22 cellular contexts compared by ENCODE assay signal in the genomic region with DNA sequence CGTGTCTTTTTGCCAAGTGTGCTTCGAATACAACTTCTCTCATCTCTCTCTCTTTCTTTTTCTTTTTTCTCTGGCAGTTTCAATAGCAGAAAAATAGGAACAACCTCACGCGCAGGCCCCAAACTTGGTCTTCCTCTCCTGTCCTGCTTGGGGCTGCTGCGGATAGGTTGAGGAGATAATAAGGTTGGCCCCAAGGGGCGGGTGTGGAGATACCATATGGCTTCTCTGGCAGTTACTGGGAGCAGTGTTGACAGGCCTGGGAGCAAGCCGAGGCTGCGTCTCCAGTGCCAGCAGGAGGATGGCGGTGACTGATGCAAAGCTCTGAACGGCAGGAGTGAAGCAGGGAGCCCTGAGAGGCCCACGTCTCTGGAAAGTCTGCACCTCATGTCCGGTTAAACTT.
DNase-seq lines count a peak whose midpoint lies in the region; ATAC-seq, FAIRE-seq and TF ChIP-seq lines count a peak whose summit lies in the region.
"Had no signal": no experiment of that assay in that cellular context is flagged by ENCODE, and none has a peak within 500 bp of the region (broad histone marks: within the 10 kb centered on the region; RNA-seq: fewer than 3 reads in every experiment).

No MANE protein-coding gene starts in this region.

- no peaks in the 10 kb centered on the region for H3K9me3 ChIP-seq in K562 (replicated peaks; ENCODE audit: control insufficient read depth, insufficient read depth, low read depth, low read length)
- H3K9me3 ChIP-seq: upper lobe of right lung had no signal

- WGBS in K562 (ENCODE audit: insufficient coverage, low coverage, missing lambda C conversion rate) = 28% methylated on average over 11 of the region's 12 CpGs

- peak; percentile 64 for FAIRE-seq in K562 (lab: Jason Lieb, UNC)
- FAIRE-seq: A204.1 had no signal

- POLR2A ChIA-PET in K562 (lab: Yijun Ruan, JAX) = no interaction called here

- TF ChIP-seq CTCF in AG10803 (conservative IDR thresholded peaks at IDR 0.05; ENCODE audit: low read length) = no peak
- no peak for TF ChIP-seq CTCF in K562 (IDR thresholded peaks at IDR 0.05 in 2 of 3, conservative IDR thresholded peaks at IDR 0.05 in 1 of 3; ENCODE audit: insufficient read depth in 2 of 3, low read depth in 1 of 3, low read length in 3 of 3)

- no peak for TF ChIP-seq RAD21 in K562 (CRISPR knock-in tag; conservative IDR thresholded peaks at IDR 0.05 in 1 of 2, IDR thresholded peaks at IDR 0.05 in 1 of 2)

- no peak for TF ChIP-seq POLR2A in K562 (conservative IDR thresholded peaks at IDR 0.05)

- no TSS peak for BruUV-seq in K562 (replicated peaks; lab: Mats Ljungman, UMichigan)

- no peaks in the 10 kb centered on the region for H3K36me3 ChIP-seq in K562 (ENCODE audit: control insufficient read depth, insufficient read depth, low read length)
- H3K36me3 ChIP-seq: BLaER1, upper lobe of right lung had no signal

- no peaks in the 10 kb centered on the region for H4K20me1 ChIP-seq in K562 (replicated peaks; ENCODE audit: control insufficient read depth, insufficient read depth, low read length)
- H4K20me1 ChIP-seq: BLaER1 had no signal

- no peak overlapping the region for H3K27ac ChIP-seq in K562 (ENCODE audit: extremely low read depth, low read depth, low read length)
- H3K27ac ChIP-seq: BLaER1, upper lobe of right lung had no signal

- DNase-seq in AG10803 (ENCODE audit: low read depth) = peak; percentile 22
- DNase-seq in NCI-H2171 (lab: John Stamatoyannopoulos, UW) = peak; percentile 100
- peak in 3 of 4 experiments; percentile 20 to 59 (median 52) for DNase-seq in K562 (ENCODE audit: extremely low read depth in 1 of 4, low spot score in 3 of 4)
- DNase-seq in left cardiac atrium = peak; percentile 42
- DNase-seq in effector CD4-positive, alpha-beta T cell = no peak
- DNase-seq in activated effector memory CD4-positive, alpha-beta T cell treated with anti-CD3 and anti-CD28 coated beads, Interleukin-2, amount 50 U/mL, for 16 hours = no peak
- no peak for DNase-seq in COLO668 (lab: John Stamatoyannopoulos, UW; ENCODE audit: unreplicated experiment)
- no peak for DNase-seq in central memory CD4-positive, alpha-beta T cell
- DNase-seq: activated CD4-positive, CD25-positive, alpha-beta regulatory T cell treated with anti-CD3 and anti-CD28 coated beads, Interleukin-2, amount 50 U/mL, for 72 hours; activated naive CD4-positive, alpha-beta T cell treated with Interleukin-2 at 50 U/mL for 16 hours; activated T-cell treated with anti-CD3 and anti-CD28 coated beads, Interleukin-2, amount 50 U/mL, for 24 hours; Calu3; effector CD8-positive, alpha-beta T cell; GOT3; MV-4-11; NCI-H2029; nephron progenitor cell; stimulated activated CD4-positive, alpha-beta T cell treated with anti-CD3 and anti-CD28 coated beads, Interleukin-1b, Interleukin-23, amount 100 ng/mL, for 48 hours; T-helper 9 cell; upper lobe of right lung had no signal

- peak overlapping the region; percentile 88 for H2AFZ ChIP-seq in K562 (ENCODE audit: low read depth, low read length)

- no peaks in the 10 kb centered on the region for H3K27me3 ChIP-seq in K562 (ENCODE audit: control insufficient read depth in 2 of 2, insufficient read depth in 2 of 2, low read length in 2 of 2)
- H3K27me3 ChIP-seq: BLaER1, upper lobe of right lung had no signal

- no peaks in the 10 kb centered on the region for H3K79me2 ChIP-seq in K562 (ENCODE audit: control insufficient read depth, insufficient read depth, low read length)

- H3K4me3 ChIP-seq in AG10803 (ENCODE audit: low read length) (no peak overlapping the region), K562 (no peak overlapping the region)
- H3K4me3 ChIP-seq: BLaER1, upper lobe of right lung had no signal

- ATAC-seq in K562 (peak; percentile 94), left cardiac atrium (peak; percentile 86 to 93)
- ATAC-seq: upper lobe of right lung had no signal

- intact Hi-C loops in K562 (cut with micrococcal nuclease) (no loop called here), left cardiac atrium (cut with DNase I) (no loop called here)

- no peak for TF ChIP-seq EP300 in K562 (IDR thresholded peaks at IDR 0.05; ENCODE audit: low read length)

- in situ Hi-C loops in K562 (cut with MboI) = no loop called here

- H3K9ac ChIP-seq in K562 (ENCODE audit: insufficient read depth in 1 of 2, low read depth in 2 of 2, low read length in 2 of 2) = peak overlapping the region in 1 of 2 experiments; percentile 68; a peak in 3 of 4 replicates
- H3K9ac ChIP-seq: BLaER1 had no signal

- H3K4me2 ChIP-seq in K562 (ENCODE audit: insufficient read depth, low read length) = peak overlapping the region; percentile 31; the same call in 1 of the 2 replicates
- H3K4me2 ChIP-seq: BLaER1 had no signal

- no peaks in the 10 kb centered on the region for H3K9me1 ChIP-seq in K562 (ENCODE audit: control insufficient read depth, insufficient read depth, low read length)

- CTCF ChIA-PET in K562 (lab: Yijun Ruan, JAX; ENCODE audit: low intra/inter-chr PET ratio) = no interaction called here

- peaks cover 7 to 30% of the 10 kb centered on the region in 2 experiments; a peak in 4 of 5 replicates for H3K4me1 ChIP-seq in K562 (replicated peaks in 1 of 2; ENCODE audit: control insufficient read depth in 2 of 2, insufficient read depth in 2 of 2, low read length in 2 of 2)
- H3K4me1 ChIP-seq: BLaER1, upper lobe of right lung had no signal

TF ChIP-seq in K562, 482 proteins besides CTCF, POLR2A, EP300 and RAD21 (continues in another document):
- TF ChIP-seq, protein P1, sequence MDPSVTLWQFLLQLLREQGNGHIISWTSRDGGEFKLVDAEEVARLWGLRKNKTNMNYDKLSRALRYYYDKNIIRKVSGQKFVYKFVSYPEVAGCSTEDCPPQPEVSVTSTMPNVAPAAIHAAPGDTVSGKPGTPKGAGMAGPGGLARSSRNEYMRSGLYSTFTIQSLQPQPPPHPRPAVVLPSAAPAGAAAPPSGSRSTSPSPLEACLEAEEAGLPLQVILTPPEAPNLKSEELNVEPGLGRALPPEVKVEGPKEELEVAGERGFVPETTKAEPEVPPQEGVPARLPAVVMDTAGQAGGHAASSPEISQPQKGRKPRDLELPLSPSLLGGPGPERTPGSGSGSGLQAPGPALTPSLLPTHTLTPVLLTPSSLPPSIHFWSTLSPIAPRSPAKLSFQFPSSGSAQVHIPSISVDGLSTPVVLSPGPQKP (CRISPR knock-in tag; IDR thresholded peaks at IDR 0.05) = no peak
- TF ChIP-seq GABPA (tag; conservative IDR thresholded peaks at IDR 0.05; ENCODE audit: low read depth) = no peak
- TF ChIP-seq U2AF2 (optimal IDR thresholded peaks at IDR 0.05; ENCODE audit: low read depth, low read length) = no peak
- no peak for TF ChIP-seq ZBED1 (IDR thresholded peaks at IDR 0.05)
- TF ChIP-seq, protein P2, sequence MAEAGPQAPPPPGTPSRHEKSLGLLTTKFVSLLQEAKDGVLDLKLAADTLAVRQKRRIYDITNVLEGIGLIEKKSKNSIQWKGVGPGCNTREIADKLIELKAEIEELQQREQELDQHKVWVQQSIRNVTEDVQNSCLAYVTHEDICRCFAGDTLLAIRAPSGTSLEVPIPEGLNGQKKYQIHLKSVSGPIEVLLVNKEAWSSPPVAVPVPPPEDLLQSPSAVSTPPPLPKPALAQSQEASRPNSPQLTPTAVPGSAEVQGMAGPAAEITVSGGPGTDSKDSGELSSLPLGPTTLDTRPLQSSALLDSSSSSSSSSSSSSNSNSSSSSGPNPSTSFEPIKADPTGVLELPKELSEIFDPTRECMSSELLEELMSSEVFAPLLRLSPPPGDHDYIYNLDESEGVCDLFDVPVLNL (CRISPR knock-in tag; IDR thresholded peaks at IDR 0.05; ENCODE audit: low read depth) = no peak

Comparison
In these comparisons a context has a peak if more than half of its experiments do, and no peak if none do; other contexts are left out.
1. DNase-seq: peak in AG10803 (single experiment), NCI-H2171 (single experiment), K562 (3 of 4) and left cardiac atrium (single experiment); none in effector CD4-positive, alpha-beta T cell (single experiment), activated effector memory CD4-positive, alpha-beta T cell treated with anti-CD3 and anti-CD28 coated beads, Interleukin-2, amount 50 U/mL, for 16 hours (single experiment), COLO668 (single experiment) and central memory CD4-positive, alpha-beta T cell (single experiment).